ENCODE assay signal across 17 cellular contexts in the genomic region with DNA sequence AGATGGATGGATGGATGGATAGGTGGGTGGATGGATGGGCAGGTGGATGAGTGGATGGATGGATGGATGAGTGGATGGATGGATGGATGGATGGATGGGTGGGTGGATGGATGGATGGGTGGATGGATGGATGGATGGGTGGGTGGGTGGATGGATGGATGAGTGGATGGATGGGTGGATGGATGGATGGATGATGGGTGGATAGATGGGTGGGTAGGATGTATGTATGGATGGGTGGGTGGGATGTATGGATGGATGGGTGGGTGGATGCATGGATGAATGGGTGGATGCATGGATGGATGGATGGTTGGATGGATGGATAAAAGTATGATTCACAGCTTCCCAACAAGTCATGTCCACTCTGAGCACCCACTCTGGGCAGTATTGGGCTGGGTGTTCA. TPM values are rescaled to one million over a fixed set of nuclear protein-coding genes. Genes with fewer than 3 reads are reported as not detected.
"Had no signal": no experiment of that assay in that cellular context is flagged by ENCODE, and none has a peak within 500 bp of the region (broad histone marks: within the 10 kb centered on the region; RNA-seq: fewer than 3 reads in every experiment).

No MANE protein-coding gene starts in this region.

RNA-seq across cellular contexts. Expression of a gene that starts 5.2 kb away (rescaled TPM):
- total RNA-seq: hepatocyte; kidney; kidney epithelial cell; left colon; left lobe of liver; left ventricle myocardium superior; lower leg skin; lower lobe of right lung; mesenteric fat pad; myocyte; naive thymus-derived CD4-positive, alpha-beta T cell had no signal
- polyA plus RNA-seq: hepatocyte; immature natural killer cell; keratinocyte; mammary epithelial cell; naive thymus-derived CD4-positive, alpha-beta T cell had no signal

RNA-seq across cellular contexts. Expression of a gene that starts 29.7 kb away (rescaled TPM):
- total RNA-seq: left cardiac atrium, left ventricle myocardium inferior, left ventricle myocardium superior, lower leg skin, lung microvascular endothelial cell had no signal
